In the genomic region with DNA sequence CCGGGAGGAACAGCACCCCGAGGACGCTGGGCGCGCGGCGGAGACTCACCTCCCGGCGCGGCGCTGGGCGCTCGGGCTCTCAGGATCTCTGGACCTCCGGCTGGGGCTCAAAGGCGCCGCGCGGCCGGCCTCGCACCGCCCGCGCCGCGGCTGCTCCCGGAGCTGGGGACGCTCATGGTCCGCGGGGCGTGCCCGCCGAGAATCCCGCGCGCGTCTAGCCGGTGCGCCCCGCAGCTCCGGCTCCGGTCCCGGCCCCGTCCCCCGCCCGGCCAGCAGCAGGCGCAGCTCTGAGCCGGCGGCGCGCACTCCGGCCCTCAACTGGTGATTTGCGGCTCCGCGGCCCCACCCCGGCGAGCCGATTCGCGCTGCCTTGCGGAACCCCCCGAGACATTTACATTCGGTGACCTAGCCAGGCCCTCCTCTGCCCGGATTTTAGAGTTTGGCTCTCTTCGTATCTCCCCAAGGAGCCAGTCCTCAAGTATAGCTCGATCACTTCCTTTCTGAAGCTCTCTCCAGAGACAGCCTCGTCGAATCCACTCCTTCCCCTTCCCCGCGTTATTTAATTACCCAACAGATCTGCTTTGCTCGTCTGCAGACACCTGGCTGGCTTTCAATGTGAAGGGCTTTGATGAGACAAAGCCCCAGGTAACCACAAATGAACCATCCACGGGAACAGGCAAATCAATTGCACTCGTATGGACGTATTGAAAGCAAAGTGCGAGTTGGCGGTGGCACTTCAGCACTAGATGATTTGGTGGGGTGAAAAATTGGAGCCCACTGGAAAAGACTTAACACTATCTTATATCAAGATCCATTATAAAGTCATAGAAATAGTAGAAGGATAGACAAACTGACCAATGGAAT, we compare ENCODE assay signal across 8 cellular contexts. TPM values are rescaled to one million over a fixed set of nuclear protein-coding genes. Genes with fewer than 3 reads are reported as not detected.
DNase-seq lines count a peak whose midpoint lies in the region; ATAC-seq and TF ChIP-seq lines count a peak whose summit lies in the region.

A gene (minus strand): TSS at position 289 of the 864 bp plus-strand sequence. CDS start 6,907 bp downstream, outside the sequence.

- H3K4me3 ChIP-seq in AG04450 (ENCODE audit: low read depth, low read length) (peak within 1 kb of the TSS; percentile 78), GM12875 (ENCODE audit: low read depth, low read length) (peak within 1 kb of the TSS; percentile 58), fibroblast of the aortic adventitia (ENCODE audit: low read depth, low read length) (peak within 1 kb of the TSS; percentile 74)
- peak within 1 kb of the TSS; percentile 18 for H3K4me3 ChIP-seq in naive thymus-derived CD4-positive, alpha-beta T cell (ENCODE audit: low read length)

- CTCF ChIA-PET in AG04450 (lab: Charles Lee), result interaction anchor here (0.6 to 3.7 kb wide), 12 partner anchors 11 to 508 kb away, joined by 3 to 27 read pairs (median 3); no protein-coding TSS in a partner anchor
- CTCF ChIA-PET in activated CD4-positive, alpha-beta memory T cell treated with anti-CD3 and anti-CD28 coated beads, Interleukin-2, amount 10 ng/mL, durations not matched to agents 7 days and 5 days (lab: Charles Lee), result interaction anchor here (1.0 to 2.9 kb wide), 7 partner anchors 11 to 162 kb away, joined by 3 to 20 read pairs (median 6); no protein-coding TSS in a partner anchor
- CTCF ChIA-PET in naive thymus-derived CD4-positive, alpha-beta T cell (lab: Charles Lee), result no interaction called here

- H3K9me3 ChIP-seq in AG04450 (ENCODE audit: control insufficient read depth, insufficient read depth, low read length), result no peaks in the 10 kb centered on the region
- H3K9me3 ChIP-seq in naive thymus-derived CD4-positive, alpha-beta T cell (ENCODE audit: control insufficient read depth in 2 of 3, low read length in 3 of 3), result no peaks in the 10 kb centered on the region

- DNase-seq in AG04450 (ENCODE audit: low read depth, low spot score) (no peak), NCI-H1436 (lab: John Stamatoyannopoulos, UW) (peak; percentile 77), fibroblast of the aortic adventitia (ENCODE audit: low read depth) (peak; percentile 73)
- peak; percentile 44 for DNase-seq in activated CD4-positive, alpha-beta memory T cell treated with anti-CD3 and anti-CD28 coated beads, Interleukin-2, amount 10 ng/mL, durations not matched to agents 7 days and 5 days
- peak in 2 of 9 donors; percentile 14 to 49 for DNase-seq in naive thymus-derived CD4-positive, alpha-beta T cell
- DNase-seq in stimulated activated naive CD4-positive, alpha-beta T cell treated with Interleukin-2 at 50 U/mL for 16 hours (lab: John Stamatoyannopoulos, UW), result no peak

- peak within 1 kb of the TSS; percentile 81 for H3K4me3 Mint-ChIP-seq in activated CD4-positive, alpha-beta memory T cell treated with anti-CD3 and anti-CD28 coated beads, Interleukin-2, amount 10 ng/mL, durations not matched to agents 7 days and 5 days
- peak within 1 kb of the TSS; percentile 64 to 88 (median 76) for H3K4me3 Mint-ChIP-seq in naive thymus-derived CD4-positive, alpha-beta T cell

- peaks cover 32% of the 10 kb centered on the region for H3K4me1 Mint-ChIP-seq in activated CD4-positive, alpha-beta memory T cell treated with anti-CD3 and anti-CD28 coated beads, Interleukin-2, amount 10 ng/mL, durations not matched to agents 7 days and 5 days
- H3K4me1 Mint-ChIP-seq in naive thymus-derived CD4-positive, alpha-beta T cell, result peaks cover 6 to 11% (median 11%) of the 10 kb centered on the region in 7 donors

- peaks cover 8% of the 10 kb centered on the region for H3K36me3 Mint-ChIP-seq in activated CD4-positive, alpha-beta memory T cell treated with anti-CD3 and anti-CD28 coated beads, Interleukin-2, amount 10 ng/mL, durations not matched to agents 7 days and 5 days (ENCODE audit: low read depth)
- peaks cover 0 to 5% (median 0%) of the 10 kb centered on the region in 5 donors for H3K36me3 Mint-ChIP-seq in naive thymus-derived CD4-positive, alpha-beta T cell

- H3K27ac ChIP-seq in AG04450 (ENCODE audit: low read depth, low read length), result peak within 1 kb of the TSS; percentile 91
- no peak within 1 kb of the TSS for H3K27ac ChIP-seq in naive thymus-derived CD4-positive, alpha-beta T cell (ENCODE audit: low read depth, low read length)

- peak; percentile 20; the same call in 1 of the 2 replicates for TF ChIP-seq CTCF in AG04450 (IDR thresholded peaks at IDR 0.05; ENCODE audit: low read depth, low read length)
- peak; percentile 41 for TF ChIP-seq CTCF in GM12875 (IDR thresholded peaks at IDR 0.05; ENCODE audit: borderline replicate concordance, insufficient read depth, low read depth, low read length)
- peak; percentile 31 for TF ChIP-seq CTCF in fibroblast of the aortic adventitia (IDR thresholded peaks at IDR 0.05; ENCODE audit: insufficient read depth, low read length)

- intact Hi-C loops in naive thymus-derived CD4-positive, alpha-beta T cell (cut with micrococcal nuclease), result no loop called here

- no peaks in the 10 kb centered on the region for H3K36me3 ChIP-seq in naive thymus-derived CD4-positive, alpha-beta T cell (ENCODE audit: control insufficient read depth in 2 of 3, insufficient read depth in 3 of 3, low read length in 3 of 3)

- no peaks in the 10 kb centered on the region for H3K9me3 Mint-ChIP-seq in activated CD4-positive, alpha-beta memory T cell treated with anti-CD3 and anti-CD28 coated beads, Interleukin-2, amount 10 ng/mL, durations not matched to agents 7 days and 5 days
- H3K9me3 Mint-ChIP-seq in naive thymus-derived CD4-positive, alpha-beta T cell, result peaks cover 0 to 1% (median 0%) of the 10 kb centered on the region in 11 donors

- H3K27me3 Mint-ChIP-seq in activated CD4-positive, alpha-beta memory T cell treated with anti-CD3 and anti-CD28 coated beads, Interleukin-2, amount 10 ng/mL, durations not matched to agents 7 days and 5 days, result peaks cover 66% of the 10 kb centered on the region
- H3K27me3 Mint-ChIP-seq in naive thymus-derived CD4-positive, alpha-beta T cell, result peaks cover 36 to 83% (median 56%) of the 10 kb centered on the region in 5 donors

- H3K27ac Mint-ChIP-seq in activated CD4-positive, alpha-beta memory T cell treated with anti-CD3 and anti-CD28 coated beads, Interleukin-2, amount 10 ng/mL, durations not matched to agents 7 days and 5 days, result peak within 1 kb of the TSS; percentile 27
- peak within 1 kb of the TSS in 1 of 9 donors; percentile 26 for H3K27ac Mint-ChIP-seq in naive thymus-derived CD4-positive, alpha-beta T cell

- peak; percentile 70 for ATAC-seq in HG02588 (IDR thresholded peaks at IDR 0.05; ENCODE audit: unreplicated experiment)
- peak; percentile 68 for ATAC-seq in naive thymus-derived CD4-positive, alpha-beta T cell

- no peaks in the 10 kb centered on the region for H3K27me3 ChIP-seq in AG04450 (ENCODE audit: control insufficient read depth, insufficient read depth, low read length)
- no peaks in the 10 kb centered on the region for H3K27me3 ChIP-seq in naive thymus-derived CD4-positive, alpha-beta T cell (ENCODE audit: control insufficient read depth in 2 of 2, insufficient read depth in 2 of 2, low read length in 2 of 2)

- peaks cover 0 to 3% of the 10 kb centered on the region in 2 donors for H3K4me1 ChIP-seq in naive thymus-derived CD4-positive, alpha-beta T cell (ENCODE audit: control insufficient read depth in 2 of 2, insufficient read depth in 2 of 2, low read length in 2 of 2)

- POLR2A ChIA-PET in AG04450 (lab: Yijun Ruan, JAX), result interaction anchor here (0.5 to 1.8 kb wide), 7 partner anchors 10 to 161 kb away, joined by 3 to 9 read pairs (median 4); no protein-coding TSS in a partner anchor
- POLR2A ChIA-PET in activated CD4-positive, alpha-beta memory T cell treated with anti-CD3 and anti-CD28 coated beads, Interleukin-2, amount 10 ng/mL, durations not matched to agents 7 days and 5 days (lab: Charles Lee), result interaction anchor here (0.5 to 2.8 kb wide), 7 partner anchors 8 to 164 kb away, joined by 3 to 13 read pairs (median 3); no protein-coding TSS in a partner anchor
- POLR2A ChIA-PET in naive thymus-derived CD4-positive, alpha-beta T cell (lab: Charles Lee), result no interaction called here

RNA-seq across cellular contexts. Expression of the gene that starts here (rescaled TPM):
- polyA plus RNA-seq in AG04450 (2011; rRNA removed), result 20.6 and 24.9 TPM in 2 replicates
- 23.1 and 29.7 TPM in 2 replicates for polyA minus RNA-seq in AG04450 (2011; rRNA and poly(A)+ RNA removed)
- total RNA-seq in activated CD4-positive, alpha-beta memory T cell treated with anti-CD3 and anti-CD28 coated beads, Interleukin-2, amount 10 ng/mL, durations not matched to agents 7 days and 5 days, result 1 to 10 TPM; 3.1 to 3.9 TPM
- total RNA-seq in fibroblast of the aortic adventitia (ENCODE audit: low replicate concordance), result 20.6 and 34.4 TPM in 2 replicates
- total RNA-seq in naive thymus-derived CD4-positive, alpha-beta T cell, result 1 to 10 TPM in 1 of 5 experiments, under 1 TPM in 4; 0.75 to 1.7 (median 0.85) TPM
- under 1 TPM; 0.22 to 0.31 TPM for polyA plus RNA-seq in naive thymus-derived CD4-positive, alpha-beta T cell

Comparison
In these comparisons a context has a peak if more than half of its experiments do, and no peak if none do; other contexts are left out.
1. RNA of the gene that starts here (polyA plus RNA-seq): 20.6 to 24.9 TPM in AG04450; 0.22 to 0.31 TPM in naive thymus-derived CD4-positive, alpha-beta T cell; every median in the first group is over 10 times any median in the second.
2. DNase-seq: peak in NCI-H1436 (single experiment), activated CD4-positive, alpha-beta memory T cell treated with anti-CD3 and anti-CD28 coated beads, Interleukin-2, amount 10 ng/mL, durations not matched to agents 7 days and 5 days (single experiment) and fibroblast of the aortic adventitia (single experiment); none in AG04450 (single experiment) and stimulated activated naive CD4-positive, alpha-beta T cell treated with Interleukin-2 at 50 U/mL for 16 hours (single experiment).
3. H3K4me3 ChIP-seq: peak in every context shown above with its lines; median percentile 78 in AG04450; 74 in fibroblast of the aortic adventitia; 58 in GM12875; 18 in naive thymus-derived CD4-positive, alpha-beta T cell.
4. Peak in every context shown above with its lines, with median percentiles within 50 percentile points of each other: CTCF ChIP-seq.